ENCODE assay signal across 2 cellular contexts in genomic region chr2:175176624-175177023, GRCh38.
TF ChIP-seq lines count a peak whose summit lies in the region.

No MANE protein-coding gene starts in this region.

TF ChIP-seq in GM23338, 12 proteins besides CTCF, POLR2A, EP300 and RAD21:
- TF ChIP-seq ZNF331 (CRISPR knock-in tag; IDR thresholded peaks at IDR 0.05; ENCODE audit: low read depth) (no peak), STAT1 (IDR thresholded peaks at IDR 0.05; ENCODE audit: unreplicated experiment) (no peak), ZNF114 (CRISPR knock-in tag; IDR thresholded peaks at IDR 0.05) (no peak), ETS1 (IDR thresholded peaks at IDR 0.05) (no peak), NANOG (IDR thresholded peaks at IDR 0.05; ENCODE audit: borderline replicate concordance) (no peak), JUNB (IDR thresholded peaks at IDR 0.05; ENCODE audit: unreplicated experiment) (no peak), REST (IDR thresholded peaks at IDR 0.05; ENCODE audit: unreplicated experiment) (no peak), ZNF462 (CRISPR knock-in tag; IDR thresholded peaks at IDR 0.05) (no peak), CREB1 (CRISPR knock-in tag; IDR thresholded peaks at IDR 0.05; ENCODE audit: low read depth) (no peak), EZH2 (IDR thresholded peaks at IDR 0.05; ENCODE audit: low read depth, unreplicated experiment) (no peak), EZH2phosphoT487 (IDR thresholded peaks at IDR 0.05; ENCODE audit: unreplicated experiment) (no peak), POLR2AphosphoS5 (IDR thresholded peaks at IDR 0.05; ENCODE audit: low read depth) (no peak)

TF ChIP-seq in K562, 482 proteins besides CTCF, POLR2A, EP300 and RAD21:
- peak; percentile 18; the same call in 1 of the 2 replicates for TF ChIP-seq ZNF77 (CRISPR knock-in tag; IDR thresholded peaks at IDR 0.05)
- 0 out of 4 replicates have a peak, but pooled peaks of 1 of the 2 experiments have one; percentile 6 for TF ChIP-seq TEAD1 (CRISPR knock-in tag; IDR thresholded peaks at IDR 0.05)
- TF ChIP-seq POLR2AphosphoS2 (IDR thresholded peaks at IDR 0.05; ENCODE audit: low read length) = peak; percentile 66; the same call in 1 of the 2 replicates
- TF ChIP-seq E2F8 (IDR thresholded peaks at IDR 0.05; ENCODE audit: low read depth, partially characterized antibody) = peak; percentile 25
- TF ChIP-seq BCL6 (CRISPR knock-in tag; IDR thresholded peaks at IDR 0.05) = no peak; the same call in 1 of the 2 replicates
- 0 out of 2 replicates have a peak, but pooled peaks have one; percentile 69 for TF ChIP-seq ZNF655 (CRISPR knock-in tag; IDR thresholded peaks at IDR 0.05)
- 0 out of 2 replicates have a peak, but pooled peaks have one; percentile 26 for TF ChIP-seq HBP1 (CRISPR knock-in tag; IDR thresholded peaks at IDR 0.05)
- TF ChIP-seq THRB (CRISPR knock-in tag; conservative IDR thresholded peaks at IDR 0.05) = 0 out of 2 replicates have a peak, but pooled peaks have one; percentile 20
- TF ChIP-seq SUPT5H (IDR thresholded peaks at IDR 0.05) = peak; percentile 68; the same call in 1 of the 2 replicates
- TF ChIP-seq E2F4 (CRISPR knock-in tag; IDR thresholded peaks at IDR 0.05; ENCODE audit: low read depth) = no peak
- TF ChIP-seq ZNF224 (CRISPR knock-in tag; IDR thresholded peaks at IDR 0.05) = no peak
- TF ChIP-seq ZNF23 (CRISPR knock-in tag; IDR thresholded peaks at IDR 0.05) = 0 out of 2 replicates have a peak, but pooled peaks have one; percentile 19
- no peak for TF ChIP-seq KDM1A (IDR thresholded peaks at IDR 0.05)
- TF ChIP-seq PML (IDR thresholded peaks at IDR 0.05; ENCODE audit: low read length) = peak; percentile 38; the same call in 1 of the 2 replicates
- TF ChIP-seq MLX (CRISPR knock-in tag; conservative IDR thresholded peaks at IDR 0.05) = 0 out of 4 replicates have a peak, but pooled peaks of 1 of the 2 experiments have one; percentile 9
- TF ChIP-seq POLR2B (IDR thresholded peaks at IDR 0.05; ENCODE audit: low read depth, partially characterized antibody) = peak; percentile 69
- 0 out of 2 replicates have a peak, but pooled peaks have one; percentile 8 for TF ChIP-seq ZNF134 (CRISPR knock-in tag; conservative IDR thresholded peaks at IDR 0.05)
